In genomic region chr9:123028973-123029372, GRCh38 we compare ENCODE assay signal across 10 cellular contexts. TPM values are rescaled to one million over a fixed set of nuclear protein-coding genes. Genes with fewer than 3 reads are reported as not detected.
"Had no signal": no experiment of that assay in that cellular context is flagged by ENCODE, and none has a peak within 500 bp of the region (broad histone marks: within the 10 kb centered on the region; RNA-seq: fewer than 3 reads in every experiment).

No MANE protein-coding gene starts in this region.

- H3K27ac ChIP-seq: GM23248 had no signal

- DNase-seq: GM23248, GOT3, H9, HCEC 1CT, IMR-90, KG1 had no signal

- FAIRE-seq: HTR-8/SVneo, K562 had no signal

- ATAC-seq: K562 had no signal

RNA-seq across cellular contexts. Expression of gene GPR21, which starts 4.5 kb away (rescaled TPM):
- total RNA-seq: H4, HT-29 had no signal
